10 cellular contexts compared by ENCODE assay signal in the genomic region with DNA sequence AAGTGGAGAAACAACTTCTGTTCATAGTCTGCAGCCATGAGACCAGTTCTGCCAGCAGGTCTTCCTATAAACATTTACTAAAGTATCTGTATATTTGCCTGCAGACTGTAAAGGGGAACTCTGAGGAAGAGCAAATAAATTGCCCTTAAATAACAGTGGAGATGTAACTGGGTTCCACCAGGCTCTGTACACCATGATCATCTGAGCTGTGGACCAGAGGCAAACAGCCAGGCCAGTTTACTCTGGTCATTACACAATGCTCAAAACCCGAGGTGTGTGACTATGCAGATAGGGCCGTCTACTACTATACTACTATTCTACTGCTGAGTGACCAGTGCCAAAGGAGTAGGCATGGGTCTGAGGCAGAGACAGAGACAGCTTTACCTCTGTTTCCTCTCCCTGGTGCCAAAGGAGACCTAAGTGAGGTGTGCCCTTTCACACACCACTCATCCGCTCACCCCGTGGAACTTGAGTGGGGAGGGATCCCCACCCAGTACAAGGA. TPM values are rescaled to one million over a fixed set of nuclear protein-coding genes. Genes with fewer than 3 reads are reported as not detected.
DNase-seq lines count a peak whose midpoint lies in the region; ATAC-seq and TF ChIP-seq lines count a peak whose summit lies in the region.
"Had no signal": no experiment of that assay in that cellular context is flagged by ENCODE, and none has a peak within 500 bp of the region (broad histone marks: within the 10 kb centered on the region; RNA-seq: fewer than 3 reads in every experiment).

No MANE protein-coding gene starts in this region.

- peak overlapping the region; percentile 33 to 75 for H3K27ac ChIP-seq in mucosa of rectum (ENCODE audit: low read depth in 2 of 2, low read length in 2 of 2)
- peak overlapping the region; percentile 15 for H3K27ac ChIP-seq in vagina

- H3K4me1 ChIP-seq in mucosa of rectum (ENCODE audit: control insufficient read depth in 2 of 2, insufficient read depth in 2 of 2, low read length in 2 of 2) (peaks cover 19 to 57% of the 10 kb centered on the region in 2 donors), vagina (peaks cover 60% of the 10 kb centered on the region)

- H3K27me3 ChIP-seq in mucosa of rectum (ENCODE audit: control insufficient read depth in 2 of 2, insufficient read depth in 2 of 2, low read length in 2 of 2) (no peaks in the 10 kb centered on the region), vagina (no peaks in the 10 kb centered on the region)

- no peak for TF ChIP-seq POLR2A in vagina (IDR thresholded peaks at IDR 0.05)

- TF ChIP-seq CTCF in cardiac fibroblast (IDR thresholded peaks at IDR 0.05; ENCODE audit: low read depth, low read length) (no peak), vagina (IDR thresholded peaks at IDR 0.05) (no peak)

- H3K4me3 ChIP-seq in cardiac fibroblast (replicated peaks in 1 of 2; ENCODE audit: low read depth in 2 of 2, low read length in 2 of 2) (no peak overlapping the region), mucosa of rectum (ENCODE audit: low read length in 2 of 2) (no peak overlapping the region), vagina (no peak overlapping the region)

- DNase-seq in Right ventricle myocardium superior = no peak
- DNase-seq in cardiac septum (ENCODE audit: low spot score) = no peak
- DNase-seq in cardiac fibroblast (ENCODE audit: low read depth in 2 of 2) = peak; percentile 59 to 78
- DNase-seq in vagina (ENCODE audit: extremely low spot score in 2 of 2) = no peak
- no peak for DNase-seq in NCI-H2107 treated with DMSO at 0.1 percent for 48 hours (lab: John Stamatoyannopoulos, UW; ENCODE audit: unreplicated experiment)
- DNase-seq in NCI-H82 treated with DMSO at 0.1 percent for 48 hours (lab: John Stamatoyannopoulos, UW; ENCODE audit: unreplicated experiment) = no peak
- DNase-seq: Kasumi-1, NCI-H82 had no signal

- H3K9me3 ChIP-seq in mucosa of rectum (ENCODE audit: control insufficient read depth in 2 of 2, low read length in 2 of 2) (no peaks in the 10 kb centered on the region), vagina (no peaks in the 10 kb centered on the region)

- intact Hi-C loops in Right ventricle myocardium superior (cut with DNase I) (loop anchor here (10.0 kb wide), 1 partner anchor 126 kb away; no protein-coding TSS in a partner anchor), cardiac septum (cut with DNase I) (loop anchor here (5.0 to 10.0 kb wide), 3 partner anchors 59 to 216 kb away; partner anchors contain the start of gene LARP4), vagina (cut with DNase I) (no loop called here)

- peaks cover 27 to 34% of the 10 kb centered on the region in 2 donors for H3K36me3 ChIP-seq in mucosa of rectum (ENCODE audit: control insufficient read depth in 2 of 2, insufficient read depth in 2 of 2, low read length in 2 of 2)
- H3K36me3 ChIP-seq in vagina = peaks cover 0 to 12% of the 10 kb centered on the region in 2 donors

- ATAC-seq in Right ventricle myocardium superior (ENCODE audit: poor library complexity) = peak; percentile 36
- no peak for ATAC-seq in HG02938 (IDR thresholded peaks at IDR 0.05; ENCODE audit: unreplicated experiment)

- H3K9ac ChIP-seq in mucosa of rectum (ENCODE audit: low read depth in 1 of 2, low read length in 2 of 2) = peak overlapping the region in 1 of 2 donors; percentile 33

RNA-seq across cellular contexts. Expression of gene CERS5, which starts 21.2 kb away (rescaled TPM):
- total RNA-seq in Right ventricle myocardium superior (7.3 TPM), cardiac septum (18.9 TPM), vagina (45.2 TPM)

Comparison
In these comparisons a context has a peak if more than half of its experiments do, and no peak if none do; other contexts are left out.
1. DNase-seq: peak in cardiac fibroblast (2 of 2); none in Right ventricle myocardium superior (single experiment), cardiac septum (single experiment), vagina (0 of 2), NCI-H2107 treated with DMSO at 0.1 percent for 48 hours (single experiment) and NCI-H82 treated with DMSO at 0.1 percent for 48 hours (single experiment).